31 cellular contexts compared by ENCODE assay signal in genomic region chr20:10398834-10399369, GRCh38.
"Had no signal": no experiment of that assay in that cellular context is flagged by ENCODE, and none has a peak within 500 bp of the region (broad histone marks: within the 10 kb centered on the region; RNA-seq: fewer than 3 reads in every experiment).

No MANE protein-coding gene starts in this region.

- DNase-seq: activated B cell treated with CpG ODN at 0.5 μM for 24 hours; activated CD4-positive, alpha-beta T cell treated with anti-CD3 and anti-CD28 coated beads for 48 hours; activated CD4-positive, alpha-beta T cell treated with anti-CD3 and anti-CD28 coated beads, Interleukin-2, amount 50 U/mL, for 1 hour; activated CD4-positive, alpha-beta T cell treated with anti-CD3 and anti-CD28 coated beads, Interleukin-2, amount 50 U/mL, for 48 hours; activated CD8-positive, alpha-beta memory T cell treated with anti-CD3 and anti-CD28 coated beads for 24 hours; activated CD8-positive, alpha-beta T cell treated with anti-CD3 and anti-CD28 coated beads for 36 hours; activated effector memory CD4-positive, alpha-beta T cell treated with Interleukin-2 at 50 U/mL for 16 hours; activated gamma-delta T cell treated with Interleukin-2 at 50 U/mL for 16 hours; activated naive CD4-positive, alpha-beta T cell treated with anti-CD3 and anti-CD28 coated beads, Interleukin-2, amount 50 U/mL, for 16 hours; activated naive CD4-positive, alpha-beta T cell treated with Interleukin-2 at 50 U/mL for 16 hours; activated naive CD8-positive, alpha-beta T cell treated with anti-CD3 and anti-CD28 coated beads for 36 hours; activated naive CD8-positive, alpha-beta T cell treated with anti-CD3 and anti-CD28 coated beads, Interleukin-2, amount 50 U/mL, for 24 hours; activated T-cell treated with anti-CD3 and anti-CD28 coated beads, Interleukin-2, amount 50 U/mL, for 4 hours; adrenal gland; amygdala; aorta; body of pancreas; caudate nucleus; cortex of kidney; dermis blood vessel endothelial cell; effector CD4-positive, alpha-beta T cell; effector memory CD8-positive, alpha-beta T cell; erythroblast; foreskin keratinocyte; gastrocnemius medialis; glutamatergic neuron; heart left ventricle; T-helper 2 cell had no signal

- H3K4me3 ChIP-seq: adrenal gland, body of pancreas, esophagus muscularis mucosa, gastrocnemius medialis, heart left ventricle had no signal

- H3K36me3 ChIP-seq: adrenal gland, gastrocnemius medialis had no signal

- H3K27me3 Mint-ChIP-seq: activated B cell treated with CpG ODN at 0.5 μM for 24 hours; activated CD8-positive, alpha-beta T cell treated with anti-CD3 and anti-CD28 coated beads for 36 hours; activated naive CD8-positive, alpha-beta T cell treated with anti-CD3 and anti-CD28 coated beads for 36 hours; activated naive CD8-positive, alpha-beta T cell treated with anti-CD3 and anti-CD28 coated beads, Interleukin-2, amount 50 U/mL, for 24 hours; activated T-helper 17 cell treated with anti-CD3 and anti-CD28 coated beads, Interleukin-2, amount 50 U/mL, for 72 hours; effector memory CD8-positive, alpha-beta T cell had no signal

- H3K9me3 Mint-ChIP-seq: activated B cell treated with CpG ODN at 0.5 μM for 24 hours; activated CD8-positive, alpha-beta T cell treated with anti-CD3 and anti-CD28 coated beads for 36 hours; activated naive CD8-positive, alpha-beta T cell treated with anti-CD3 and anti-CD28 coated beads for 36 hours; activated naive CD8-positive, alpha-beta T cell treated with anti-CD3 and anti-CD28 coated beads, Interleukin-2, amount 50 U/mL, for 24 hours; activated T-cell treated with anti-CD3 and anti-CD28 coated beads, Interleukin-2, amount 50 U/mL, for 4 hours; activated T-helper 17 cell treated with anti-CD3 and anti-CD28 coated beads, Interleukin-2, amount 50 U/mL, for 72 hours; effector memory CD8-positive, alpha-beta T cell had no signal

- H3K4me3 Mint-ChIP-seq: activated B cell treated with CpG ODN at 0.5 μM for 24 hours; activated CD8-positive, alpha-beta T cell treated with anti-CD3 and anti-CD28 coated beads for 36 hours; activated naive CD8-positive, alpha-beta T cell treated with anti-CD3 and anti-CD28 coated beads for 36 hours; activated naive CD8-positive, alpha-beta T cell treated with anti-CD3 and anti-CD28 coated beads, Interleukin-2, amount 50 U/mL, for 24 hours; activated T-cell treated with anti-CD3 and anti-CD28 coated beads, Interleukin-2, amount 50 U/mL, for 4 hours; activated T-helper 17 cell treated with anti-CD3 and anti-CD28 coated beads, Interleukin-2, amount 50 U/mL, for 72 hours; effector memory CD8-positive, alpha-beta T cell had no signal

- H3K27me3 ChIP-seq: adrenal gland, body of pancreas, esophagus muscularis mucosa, foreskin keratinocyte, gastrocnemius medialis, heart left ventricle had no signal

- ATAC-seq: activated CD4-positive, CD25-positive, alpha-beta regulatory T cell treated with anti-CD3 and anti-CD28 coated beads, Interleukin-2, amount 50 U/mL, for 24 hours; activated CD8-positive, alpha-beta T cell treated with anti-CD3 and anti-CD28 coated beads for 36 hours; activated naive CD8-positive, alpha-beta T cell treated with anti-CD3 and anti-CD28 coated beads, Interleukin-2, amount 50 U/mL, for 24 hours; activated T-cell treated with anti-CD3 and anti-CD28 coated beads, Interleukin-2, amount 50 U/mL, for 4 hours; activated T-helper 17 cell treated with anti-CD3 and anti-CD28 coated beads, Interleukin-2, amount 50 U/mL, for 72 hours; body of pancreas; effector memory CD8-positive, alpha-beta T cell; foreskin keratinocyte; gastrocnemius medialis; heart left ventricle had no signal

- H3K27ac Mint-ChIP-seq: activated B cell treated with CpG ODN at 0.5 μM for 24 hours; activated CD8-positive, alpha-beta T cell treated with anti-CD3 and anti-CD28 coated beads for 36 hours; activated naive CD8-positive, alpha-beta T cell treated with anti-CD3 and anti-CD28 coated beads for 36 hours; activated naive CD8-positive, alpha-beta T cell treated with anti-CD3 and anti-CD28 coated beads, Interleukin-2, amount 50 U/mL, for 24 hours; activated T-helper 17 cell treated with anti-CD3 and anti-CD28 coated beads, Interleukin-2, amount 50 U/mL, for 72 hours; effector memory CD8-positive, alpha-beta T cell had no signal

- H3K4me1 Mint-ChIP-seq: activated B cell treated with CpG ODN at 0.5 μM for 24 hours; activated naive CD8-positive, alpha-beta T cell treated with anti-CD3 and anti-CD28 coated beads, Interleukin-2, amount 50 U/mL, for 24 hours; activated T-helper 17 cell treated with anti-CD3 and anti-CD28 coated beads, Interleukin-2, amount 50 U/mL, for 72 hours had no signal
